14 cellular contexts compared by ENCODE assay signal in the genomic region with DNA sequence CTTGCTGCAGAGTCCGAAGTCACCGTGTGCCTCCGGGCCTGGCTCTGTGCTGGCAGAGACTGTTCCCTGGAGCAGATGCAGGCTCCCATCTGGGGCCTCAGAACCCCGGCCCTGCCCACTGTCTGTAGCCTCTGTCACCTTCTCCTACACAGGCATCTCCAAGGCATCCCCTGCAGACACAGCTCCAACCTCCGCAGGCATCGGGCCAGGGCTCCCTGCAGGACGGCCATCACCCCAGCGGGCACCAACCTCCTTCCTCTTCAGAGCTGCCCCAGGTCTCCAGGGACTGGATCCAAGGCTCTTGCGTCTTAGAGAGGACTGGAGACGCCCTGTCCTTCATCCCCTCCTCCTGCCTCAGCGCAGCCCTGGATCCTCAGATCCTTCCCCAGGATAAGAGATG.
"Had no signal": no experiment of that assay in that cellular context is flagged by ENCODE, and none has a peak within 500 bp of the region (broad histone marks: within the 10 kb centered on the region; RNA-seq: fewer than 3 reads in every experiment).

No MANE protein-coding gene starts in this region.

- H3K4me2 ChIP-seq: neural progenitor cell had no signal

- H3K27me3 ChIP-seq: neural progenitor cell, right lobe of liver, upper lobe of right lung, vagina had no signal

- H3K27ac Mint-ChIP-seq: stimulated activated naive B cell treated with anti-CD40 and anti-IgM and Interleukin-4, amounts not matched to agents 10 μg/mL and 1 μg/mL and 100 μg/mL, for 72 hours had no signal

- H3K4me3 Mint-ChIP-seq: naive thymus-derived CD8-positive, alpha-beta T cell; neural progenitor cell; stimulated activated naive B cell treated with anti-CD40 and anti-IgM and Interleukin-4, amounts not matched to agents 10 μg/mL and 1 μg/mL and 100 μg/mL, for 72 hours had no signal

- H3K9me3 Mint-ChIP-seq: naive thymus-derived CD8-positive, alpha-beta T cell; neural progenitor cell; stimulated activated naive B cell treated with anti-CD40 and anti-IgM and Interleukin-4, amounts not matched to agents 10 μg/mL and 1 μg/mL and 100 μg/mL, for 72 hours had no signal

- H3K9me3 ChIP-seq: mucosa of descending colon, psoas muscle, right lobe of liver, upper lobe of right lung, vagina had no signal

- H3K27me3 Mint-ChIP-seq: stimulated activated naive B cell treated with anti-CD40 and anti-IgM and Interleukin-4, amounts not matched to agents 10 μg/mL and 1 μg/mL and 100 μg/mL, for 72 hours had no signal

- H3K4me1 Mint-ChIP-seq: stimulated activated naive B cell treated with anti-CD40 and anti-IgM and Interleukin-4, amounts not matched to agents 10 μg/mL and 1 μg/mL and 100 μg/mL, for 72 hours had no signal

- H3K4me1 ChIP-seq: neural progenitor cell, psoas muscle, right lobe of liver, upper lobe of right lung, vagina had no signal

- H3K4me3 ChIP-seq: mucosa of descending colon, neural progenitor cell, psoas muscle, right lobe of liver, upper lobe of right lung, vagina had no signal

- H2AFZ ChIP-seq: neural progenitor cell had no signal

- H3K27ac ChIP-seq: neural progenitor cell, psoas muscle, right lobe of liver, upper lobe of right lung, vagina had no signal

- H3K36me3 Mint-ChIP-seq: naive thymus-derived CD8-positive, alpha-beta T cell; neural progenitor cell; stimulated activated naive B cell treated with anti-CD40 and anti-IgM and Interleukin-4, amounts not matched to agents 10 μg/mL and 1 μg/mL and 100 μg/mL, for 72 hours had no signal

- H3K9ac ChIP-seq: neural progenitor cell had no signal

- DNase-seq: effector memory CD4-positive, alpha-beta T cell; islet precursor cell; mammary epithelial cell; mucosa of descending colon; naive thymus-derived CD8-positive, alpha-beta T cell; occipital lobe; psoas muscle; retina; right lobe of liver; stimulated activated CD4-positive, alpha-beta T cell treated with anti-CD3 and anti-CD28 coated beads, Interleukin-4, amount 100 ng/mL, for 1 hour; stimulated activated naive B cell treated with anti-CD40 and anti-IgM and Interleukin-4, amounts not matched to agents 10 μg/mL and 1 μg/mL and 100 μg/mL, for 72 hours; upper lobe of right lung had no signal

- H3K36me3 ChIP-seq: neural progenitor cell, right lobe of liver, upper lobe of right lung, vagina had no signal
